ENCODE assay signal across 18 cellular contexts in the genomic region with DNA sequence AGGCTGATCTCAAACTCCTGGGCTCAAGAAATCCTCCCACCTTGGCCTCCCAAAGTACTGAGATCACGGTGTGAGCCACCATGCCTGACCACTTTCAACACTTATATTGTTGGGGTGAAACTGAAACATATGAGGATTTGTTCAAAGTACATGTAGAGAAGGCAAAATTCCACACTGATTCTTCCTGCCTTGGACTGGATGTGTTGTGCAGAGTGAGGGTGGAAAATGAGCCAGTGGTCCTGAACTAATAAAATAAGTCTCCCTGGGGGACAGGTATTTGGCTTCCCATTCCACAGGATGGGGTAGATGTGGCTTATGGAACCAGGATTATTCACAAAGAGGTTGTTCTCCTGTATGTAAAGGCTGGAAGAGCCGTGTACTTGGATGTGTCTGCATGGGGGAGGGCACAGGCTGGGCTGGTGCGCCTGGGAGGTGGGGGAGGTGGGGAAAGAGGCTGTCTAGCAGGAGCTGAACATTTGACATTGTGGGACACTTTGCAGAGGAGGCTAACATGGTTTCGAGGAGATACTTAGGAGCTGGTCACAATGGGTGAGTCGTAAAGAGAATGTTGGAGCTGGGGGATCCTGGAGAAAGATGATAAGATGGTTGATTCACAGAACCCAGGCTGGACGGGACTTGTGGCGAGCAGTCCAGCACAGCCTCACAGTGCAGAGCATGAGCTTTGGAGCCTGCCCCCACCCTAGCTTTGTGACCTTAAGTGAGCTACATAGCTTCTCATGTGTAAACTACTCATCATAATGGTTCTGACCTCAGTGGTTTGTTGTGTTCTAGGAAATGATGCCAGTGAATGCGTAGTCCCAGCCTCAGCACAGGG. TPM values are rescaled to one million over a fixed set of nuclear protein-coding genes. Genes with fewer than 3 reads are reported as not detected.
"Had no signal": no experiment of that assay in that cellular context is flagged by ENCODE, and none has a peak within 500 bp of the region (broad histone marks: within the 10 kb centered on the region; RNA-seq: fewer than 3 reads in every experiment).

Gene TXNDC2 (plus strand): TSS at position 804 of the 835 bp plus-strand sequence. CDS start 708 bp downstream, outside the sequence.

- ATAC-seq: gastrocnemius medialis, heart right ventricle, pancreas had no signal

- H3K27ac Mint-ChIP-seq: activated CD4-positive, alpha-beta memory T cell treated with anti-CD3 and anti-CD28 coated beads for 36 hours; brain; neural progenitor cell had no signal

- H3K4me1 ChIP-seq: gastrocnemius medialis, neural progenitor cell, pancreas, uterus had no signal

- H3K9me3 ChIP-seq: gastrocnemius medialis, heart right ventricle, pancreas, tibial artery, uterus had no signal

- H3K4me3 ChIP-seq: gastrocnemius medialis, heart right ventricle, lung, neural progenitor cell, pancreas, tibial artery, uterus had no signal

- H3K27me3 ChIP-seq: gastrocnemius medialis, heart right ventricle, neural progenitor cell, pancreas, tibial artery, uterus had no signal

- H3K36me3 Mint-ChIP-seq: activated CD4-positive, alpha-beta memory T cell treated with anti-CD3 and anti-CD28 coated beads for 36 hours; brain; neural progenitor cell had no signal

- H3K4me1 Mint-ChIP-seq: brain had no signal

- H3K27ac ChIP-seq: gastrocnemius medialis, heart right ventricle, neural progenitor cell, pancreas, tibial artery, uterus had no signal

- DNase-seq: activated CD4-positive, alpha-beta memory T cell treated with anti-CD3 and anti-CD28 coated beads for 36 hours; activated CD4-positive, alpha-beta T cell treated with anti-CD3 and anti-CD28 coated beads for 1 hour; activated CD8-positive, alpha-beta memory T cell treated with anti-CD3 and anti-CD28 coated beads, Interleukin-2, amount 50 U/mL, for 4 hours; activated naive CD4-positive, alpha-beta T cell treated with anti-CD3 and anti-CD28 coated beads, Interleukin-2, amount 50 U/mL, for 16 hours; amniotic stem cell; effector CD8-positive, alpha-beta T cell; gastrocnemius medialis; heart right ventricle; islet precursor cell; pancreas; stimulated activated CD4-positive, alpha-beta T cell treated with anti-CD3 and anti-CD28 coated beads, Interleukin-1b, Interleukin-23, amount 100 ng/mL, for 48 hours; T-helper 9 cell; tibial artery; uterus had no signal

- H3K27me3 Mint-ChIP-seq: activated CD4-positive, alpha-beta memory T cell treated with anti-CD3 and anti-CD28 coated beads for 36 hours had no signal

- H3K36me3 ChIP-seq: gastrocnemius medialis, heart right ventricle, neural progenitor cell, pancreas, tibial artery, uterus had no signal

- H3K9me3 Mint-ChIP-seq: activated CD4-positive, alpha-beta memory T cell treated with anti-CD3 and anti-CD28 coated beads for 36 hours; neural progenitor cell had no signal

- H3K4me3 Mint-ChIP-seq: activated CD4-positive, alpha-beta memory T cell treated with anti-CD3 and anti-CD28 coated beads for 36 hours; brain; neural progenitor cell had no signal

RNA-seq across cellular contexts. Expression of gene TXNDC2, which starts in this region (rescaled TPM):
- total RNA-seq: activated CD4-positive, alpha-beta memory T cell treated with anti-CD3 and anti-CD28 coated beads for 36 hours; endothelial cell of umbilical vein; gastrocnemius medialis; pancreas had no signal
